Comparison of ENCODE assay signal across 8 cellular contexts in genomic region chr20:1764136-1765033, GRCh38.
DNase-seq lines count a peak whose midpoint lies in the region; ATAC-seq and TF ChIP-seq lines count a peak whose summit lies in the region.

No MANE protein-coding gene starts in this region.

- no peaks in the 10 kb centered on the region for H3K9me3 Mint-ChIP-seq in MCF 10A (ENCODE audit: unreplicated experiment)
- H3K9me3 Mint-ChIP-seq in immature natural killer cell = no peaks in the 10 kb centered on the region

- peak; percentile 64 for ATAC-seq in HG02798 (IDR thresholded peaks at IDR 0.05; ENCODE audit: poor library complexity, unreplicated experiment)

- H3K27me3 Mint-ChIP-seq in MCF 10A (ENCODE audit: insufficient read depth, unreplicated experiment) = no peaks in the 10 kb centered on the region
- H3K27me3 Mint-ChIP-seq in immature natural killer cell (ENCODE audit: low read depth in 3 of 3) = peaks cover 3 to 9% (median 4%) of the 10 kb centered on the region in 3 donors

- no peak overlapping the region for H3K27ac Mint-ChIP-seq in MCF 10A (ENCODE audit: low read depth, unreplicated experiment)
- H3K27ac Mint-ChIP-seq in immature natural killer cell = no peak overlapping the region

- H3K4me3 Mint-ChIP-seq in MCF 10A (ENCODE audit: unreplicated experiment) (no peak overlapping the region), immature natural killer cell (no peak overlapping the region)

- H3K4me1 Mint-ChIP-seq in MCF 10A (ENCODE audit: insufficient read depth, unreplicated experiment) = peaks cover 10% of the 10 kb centered on the region
- H3K4me1 Mint-ChIP-seq in immature natural killer cell = no peaks in the 10 kb centered on the region

- H3K36me3 Mint-ChIP-seq in MCF 10A (ENCODE audit: insufficient read depth, unreplicated experiment) (no peaks in the 10 kb centered on the region), immature natural killer cell (no peaks in the 10 kb centered on the region)

- DNase-seq in GM12864 (ENCODE audit: low read depth) (peak; percentile 44), NCI-H2107 treated with DMSO at 0.1 percent for 48 hours (lab: John Stamatoyannopoulos, UW; ENCODE audit: unreplicated experiment) (peak; percentile 35), UCSD-AML1 (lab: John Stamatoyannopoulos, UW; ENCODE audit: unreplicated experiment) (peak; percentile 67), MCF 10A (ENCODE audit: unreplicated experiment) (peak; percentile 84), immature natural killer cell (peak; percentile 5 to 21 (median 15)), cortex of kidney (lab: John Stamatoyannopoulos, UW) (no peak)
- DNase-seq in stimulated activated CD4-positive, alpha-beta T cell treated with anti-CD3 and anti-CD28 coated beads, Interleukin-15, amount 100 ng/mL, for 1 hour (ENCODE audit: low read depth in 1 of 2, low spot score in 1 of 2) = peak; percentile 20 to 39

- intact Hi-C loops in MCF 10A (cut with micrococcal nuclease) = loop anchor here (2.0 to 10.0 kb wide), 4 partner anchors 47 to 408 kb away; no protein-coding TSS in a partner anchor

- POLR2A ChIA-PET in MCF 10A (lab: Yijun Ruan, JAX) = interaction anchor here (0.6 to 3.9 kb wide), 8 partner anchors 12 to 408 kb away, joined by 3 to 29 read pairs (median 3); no protein-coding TSS in a partner anchor

- CTCF ChIA-PET in MCF 10A (lab: Yijun Ruan, JAX) = interaction anchor here (0.6 to 4.4 kb wide), 73 partner anchors 9 to 1028 kb away, joined by 3 to 64 read pairs (median 4); partner anchors contain the start of gene STK35

- no TSS peak for BruUV-seq in MCF 10A (replicated peaks; lab: Mats Ljungman, UMichigan)

- peak; percentile 82 for TF ChIP-seq CTCF in GM12864 (IDR thresholded peaks at IDR 0.05; ENCODE audit: low read depth, low read length, missing control alignments)
- TF ChIP-seq CTCF in MCF 10A (IDR thresholded peaks at IDR 0.05; ENCODE audit: unreplicated experiment) = peak; percentile 54

- no peak overlapping the region for H3K4me3 ChIP-seq in GM12864 (ENCODE audit: low read depth, low read length)
